In the genomic region with DNA sequence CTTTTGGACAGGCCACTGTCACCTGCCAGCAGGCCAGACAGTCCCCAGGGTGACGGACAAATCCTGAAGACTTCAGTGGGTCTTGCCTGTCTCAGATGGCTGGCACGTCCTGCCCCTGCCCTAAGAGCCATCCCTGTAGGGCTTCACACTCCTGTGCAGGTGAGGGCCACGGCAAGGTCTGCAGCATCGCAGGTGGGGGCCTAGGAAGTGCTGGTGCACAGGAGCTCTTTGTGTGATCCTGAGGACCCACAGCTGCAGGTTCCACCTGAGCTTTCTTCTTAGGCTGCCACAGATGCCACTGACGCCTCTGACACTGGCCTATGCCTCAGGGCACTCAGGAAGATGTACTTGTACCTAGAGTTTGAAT, we compare ENCODE assay signal across 25 cellular contexts.
DNase-seq lines count a peak whose midpoint lies in the region; TF ChIP-seq lines count a peak whose summit lies in the region.
"Had no signal": no experiment of that assay in that cellular context is flagged by ENCODE, and none has a peak within 500 bp of the region (broad histone marks: within the 10 kb centered on the region; RNA-seq: fewer than 3 reads in every experiment).

No MANE protein-coding gene starts in this region.

- H3K9me3 ChIP-seq in osteoblast (ENCODE audit: low read depth, low read length) = no peaks in the 10 kb centered on the region
- H3K9me3 ChIP-seq: HAP-1 had no signal

- no peaks in the 10 kb centered on the region for H3K27me3 ChIP-seq in osteoblast (ENCODE audit: insufficient read depth, low read length)

- no peak overlapping the region for H3K27ac ChIP-seq in osteoblast (ENCODE audit: low read depth, low read length)
- H3K27ac ChIP-seq: GM23248, KMS-11, RWPE1 had no signal

- no peak overlapping the region for H3K4me2 ChIP-seq in osteoblast (ENCODE audit: insufficient read depth, low read length)
- H3K4me2 ChIP-seq: KMS-11 had no signal

- H3K36me3 ChIP-seq in osteoblast (ENCODE audit: insufficient read depth, low read length) = peaks cover 31% of the 10 kb centered on the region
- H3K36me3 ChIP-seq: HAP-1 had no signal

- no peak for TF ChIP-seq CTCF in osteoblast (IDR thresholded peaks at IDR 0.05; ENCODE audit: extremely low read depth, low read depth, low read length)

- H3K79me2 ChIP-seq in osteoblast (ENCODE audit: insufficient read depth, low read length) = no peaks in the 10 kb centered on the region

- H4K20me1 ChIP-seq in osteoblast (ENCODE audit: insufficient read depth, low read length) = peaks cover 2% of the 10 kb centered on the region

- H3K4me3 ChIP-seq in osteoblast (ENCODE audit: insufficient read depth, low read length) = no peak overlapping the region
- H3K4me3 ChIP-seq: GM23248, HAP-1 had no signal

- H2AFZ ChIP-seq in osteoblast (ENCODE audit: low read length) = no peak overlapping the region
- H2AFZ ChIP-seq: GM23248 had no signal

- DNase-seq in activated CD8-positive, alpha-beta memory T cell treated with anti-CD3 and anti-CD28 coated beads for 24 hours = peak; percentile 44
- DNase-seq in activated CD8-positive, alpha-beta memory T cell treated with anti-CD3 and anti-CD28 coated beads, Interleukin-2, amount 50 U/mL, for 4 hours = no peak
- DNase-seq in ecto neural progenitor cell (ENCODE audit: low spot score) (peak; percentile 41), osteoblast (ENCODE audit: insufficient read length, low spot score, missing footprints) (peak; percentile 51), HPDE6-E6E7 (ENCODE audit: extremely low spot score) (no peak), activated gamma-delta T cell treated with Interleukin-2 at 50 U/mL for 16 hours (no peak), NCI-H2029 (lab: John Stamatoyannopoulos, UW) (no peak)
- DNase-seq: C1 segment of cervical spinal cord; CD4-positive, alpha-beta memory T cell; COR-L47; DMS53; GM23248; MM.1S; NCI-H1092; NCI-H1417 treated with DMSO at 0.1 percent for 48 hours; NCI-H1694 treated with DMSO at 0.1 percent for 48 hours; NCI-H2081 treated with DMSO at 0.1 percent for 48 hours; NCI-H2171; NCI-H226; NCI-H510A; NCI-H69; SHP77 had no signal

- H3K4me1 ChIP-seq in osteoblast (ENCODE audit: insufficient read depth, low read length) = peaks cover 4% of the 10 kb centered on the region

Comparison
In these comparisons a context has a peak if more than half of its experiments do, and no peak if none do; other contexts are left out.
1. DNase-seq: peak in activated CD8-positive, alpha-beta memory T cell treated with anti-CD3 and anti-CD28 coated beads for 24 hours (single experiment), ecto neural progenitor cell (single experiment) and osteoblast (single experiment); none in activated CD8-positive, alpha-beta memory T cell treated with anti-CD3 and anti-CD28 coated beads, Interleukin-2, amount 50 U/mL, for 4 hours (single experiment), HPDE6-E6E7 (single experiment), activated gamma-delta T cell treated with Interleukin-2 at 50 U/mL for 16 hours (single experiment) and NCI-H2029 (single experiment).